14 cellular contexts compared by ENCODE assay signal in the genomic region with DNA sequence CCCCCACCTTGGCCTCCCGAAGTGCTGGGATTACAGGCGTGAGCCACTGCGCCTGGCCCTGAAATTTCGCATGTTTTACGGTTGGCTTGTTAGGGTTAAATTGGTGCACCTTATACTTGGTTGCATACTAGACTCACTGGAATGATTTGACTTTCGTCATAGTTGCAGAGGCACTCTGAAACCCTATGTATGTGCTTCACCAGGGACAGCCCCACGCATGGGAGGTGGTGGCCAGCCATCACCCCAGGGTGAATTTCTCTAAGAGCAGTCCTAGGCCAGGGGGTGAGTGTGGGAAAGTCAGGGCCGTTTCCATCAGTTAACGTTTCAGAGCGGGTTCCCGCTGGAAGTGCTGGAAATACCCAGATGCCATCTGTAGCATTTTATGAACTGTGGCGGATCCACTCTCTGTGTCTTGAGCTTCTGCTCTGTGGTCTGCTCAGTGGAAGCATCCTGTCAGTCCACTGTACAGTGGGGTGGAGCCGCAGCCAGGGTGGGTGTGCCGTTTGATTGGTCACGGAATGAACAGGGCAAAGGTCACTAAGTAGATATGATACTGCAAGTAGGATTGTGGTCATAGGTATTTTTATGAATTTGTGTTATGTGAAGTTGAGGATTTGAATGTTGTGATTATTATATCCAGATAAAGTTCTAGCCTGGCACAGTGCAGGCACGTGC. TPM values are rescaled to one million over a fixed set of nuclear protein-coding genes. Genes with fewer than 3 reads are reported as not detected.
A peak's percentile ranks its signal among the peaks of the same experiment; 100 is the strongest.
DNase-seq lines count a peak whose midpoint lies in the region; ATAC-seq, FAIRE-seq and TF ChIP-seq lines count a peak whose summit lies in the region.
"Had no signal": no experiment of that assay in that cellular context is flagged by ENCODE, and none has a peak within 500 bp of the region (broad histone marks: within the 10 kb centered on the region; RNA-seq: fewer than 3 reads in every experiment).

No MANE protein-coding gene starts in this region.

- POLR2A ChIA-PET in GM12878 (lab: Charles Lee): interaction anchor here (1.7 kb wide), 1 partner anchor 12 kb away, joined by 5 read pairs; no protein-coding TSS in a partner anchor

- RAD21 ChIA-PET in GM12878 (lab: Charles Lee; ENCODE audit: unreplicated experiment): no interaction called here

- no peak overlapping the region for H3K4me3 ChIP-seq in HL-60 (replicated peaks; ENCODE audit: insufficient read depth, low read length)
- no peak overlapping the region for H3K4me3 ChIP-seq in GM12878
- peak overlapping the region in 1 of 2 donors; percentile 2 for H3K4me3 ChIP-seq in mucosa of rectum (ENCODE audit: low read length in 2 of 2)
- H3K4me3 ChIP-seq: lower lobe of right lung, smooth muscle cell had no signal

- no peak for FAIRE-seq in GM12878 (lab: Jason Lieb, UNC)

- intact Hi-C loops in GM12878 (cut with micrococcal nuclease; ENCODE audit: unreplicated experiment): no loop called here

- H3K27me3 ChIP-seq in HL-60 (ENCODE audit: insufficient read depth, poor library complexity, severe bottlenecking): no peaks in the 10 kb centered on the region
- no peaks in the 10 kb centered on the region for H3K27me3 ChIP-seq in GM12878 (replicated peaks in 1 of 2; ENCODE audit: control insufficient read depth in 2 of 2, insufficient read depth in 2 of 2, low read length in 1 of 2)
- no peaks in the 10 kb centered on the region for H3K27me3 ChIP-seq in mucosa of rectum (ENCODE audit: control insufficient read depth in 2 of 2, insufficient read depth in 2 of 2, low read length in 2 of 2)

- H2AFZ ChIP-seq in GM12878 (ENCODE audit: control insufficient read depth, low read depth, low read length): no peak overlapping the region

- peak; percentile 62 for DNase-seq in Caki2 (ENCODE audit: low read depth)
- no peak for DNase-seq in HL-60 (ENCODE audit: low read depth in 1 of 2, low spot score in 1 of 2)
- no peak for DNase-seq in GM12878 (ENCODE audit: low read depth, low spot score)
- no peak for DNase-seq in central memory CD4-positive, alpha-beta T cell
- DNase-seq: activated CD8-positive, alpha-beta memory T cell treated with anti-CD3 and anti-CD28 coated beads for 24 hours; activated naive CD4-positive, alpha-beta T cell treated with anti-CD3 and anti-CD28 coated beads for 36 hours; COR-L47; lower lobe of right lung; NCI-H1436 treated with DMSO at 0.1 percent for 48 hours; NCI-H510A had no signal

- ATAC-seq in GM12878 (peak; percentile 52), GM18498 (IDR thresholded peaks at IDR 0.05; ENCODE audit: unreplicated experiment) (no peak)
- no peak for ATAC-seq in activated CD4-positive, CD25-positive, alpha-beta regulatory T cell treated with anti-CD3 and anti-CD28 coated beads, Interleukin-2, amount 50 U/mL, for 24 hours
- ATAC-seq: lower lobe of right lung had no signal

- H3K9me3 ChIP-seq in GM12878 (replicated peaks; ENCODE audit: control insufficient read depth, insufficient read depth, low read length) (no peaks in the 10 kb centered on the region; the same call in 2 of the 3 replicates), mucosa of rectum (ENCODE audit: control insufficient read depth in 2 of 2, low read length in 2 of 2) (no peaks in the 10 kb centered on the region)
- H3K9me3 ChIP-seq: lower lobe of right lung had no signal

- 93% methylated on average over 16 of the region's 16 CpGs for WGBS in GM12878 (ENCODE audit: insufficient coverage, insufficient replicate concordance, low lambda C conversion rate, missing lambda C conversion rate)

- TF ChIP-seq RAD21 in GM12878 (IDR thresholded peaks at IDR 0.05; ENCODE audit: insufficient read depth, low read depth, low read length): no peak

- CTCF ChIA-PET in GM12878 (lab: Yijun Ruan, JAX): no interaction called here

- peaks cover 0 to 5% of the 10 kb centered on the region in 2 experiments; a peak in 3 of 4 replicates for H3K36me3 ChIP-seq in GM12878 (ENCODE audit: control insufficient read depth in 2 of 2, insufficient read depth in 2 of 2, low read length in 1 of 2)
- no peaks in the 10 kb centered on the region for H3K36me3 ChIP-seq in mucosa of rectum (ENCODE audit: control insufficient read depth in 2 of 2, insufficient read depth in 2 of 2, low read length in 2 of 2)
- H3K36me3 ChIP-seq: lower lobe of right lung had no signal

- SMC1A ChIA-PET in GM12878 (lab: Charles Lee; ENCODE audit: uncharacterized antibody, unreplicated experiment): interaction anchor here (2.4 kb wide), 1 partner anchor 11 kb away, joined by 8 read pairs; no protein-coding TSS in a partner anchor

- H3K79me2 ChIP-seq in GM12878 (ENCODE audit: control insufficient read depth, insufficient read depth, low read length): peaks cover 50% of the 10 kb centered on the region

- peaks cover 7% of the 10 kb centered on the region; the same call in 1 of the 2 replicates for H4K20me1 ChIP-seq in GM12878 (ENCODE audit: control insufficient read depth, insufficient read depth)

- peak overlapping the region; percentile 88 for H3K27ac ChIP-seq in HL-60 (replicated peaks)
- H3K27ac ChIP-seq in GM12878 (ENCODE audit: control insufficient read depth, insufficient read depth): no peak overlapping the region
- peak overlapping the region; percentile 74 to 78 for H3K27ac ChIP-seq in mucosa of rectum (ENCODE audit: low read depth in 2 of 2, low read length in 2 of 2)
- H3K27ac ChIP-seq: lower lobe of right lung had no signal

- TF ChIP-seq EP300 in GM12878 (IDR thresholded peaks at IDR 0.05; ENCODE audit: borderline replicate concordance in 1 of 2, control insufficient read depth in 1 of 2, low read depth in 2 of 2, low read length in 2 of 2): no peak

- TF ChIP-seq CTCF in HL-60 (IDR thresholded peaks at IDR 0.05; ENCODE audit: insufficient read depth, low read length) (no peak), GM12878 (IDR thresholded peaks at IDR 0.05 in 2 of 3, conservative IDR thresholded peaks at IDR 0.05 in 1 of 3; ENCODE audit: control insufficient read depth in 2 of 3, extremely low read depth in 1 of 3, insufficient read depth in 1 of 3, low read depth in 3 of 3, low read length in 3 of 3) (no peak)

- no peak overlapping the region for H3K9ac ChIP-seq in GM12878 (ENCODE audit: control insufficient read depth, insufficient read depth, low read length)
- H3K9ac ChIP-seq in mucosa of rectum (ENCODE audit: low read depth in 1 of 2, low read length in 2 of 2): no peak overlapping the region

- TF ChIP-seq POLR2A in GM12878 (IDR thresholded peaks at IDR 0.05; ENCODE audit: low read depth, low read length): no peak

- TSS peak; percentile 40 for BruUV-seq in GM12878 (replicated peaks; lab: Mats Ljungman, UMichigan)

- no peak overlapping the region for H3K4me2 ChIP-seq in GM12878 (ENCODE audit: control insufficient read depth, insufficient read depth)
- H3K4me2 ChIP-seq: smooth muscle cell had no signal

- in situ Hi-C loops in Caki2 (cut with HindIII; ENCODE audit: low pct_unique_long_range_greater_than_20kb, low sequenced_read_pairs): no loop called here
- in situ Hi-C loops in GM12878 (cut with MboI): no loop called here

- H3K4me1 ChIP-seq in GM12878 (ENCODE audit: control insufficient read depth, insufficient read depth, low read length) (no peaks in the 10 kb centered on the region; the same call in 1 of the 2 replicates), mucosa of rectum (ENCODE audit: control insufficient read depth in 2 of 2, insufficient read depth in 2 of 2, low read length in 2 of 2) (peaks cover 28 to 42% of the 10 kb centered on the region in 2 donors)

RNA-seq across cellular contexts. Expression of a gene that starts 13.2 kb away (rescaled TPM):
- total RNA-seq in Caki2 (2014; rRNA removed; shearing (Covaris generic); ENCODE audit: low replicate concordance): 60.9 and 69.2 TPM in 2 replicates
- 32.0 and 39.1 TPM in 2 replicates for total RNA-seq in GM12878 (2013; cell fraction: nucleolus; rRNA removed)
- 33.7 and 36.0 TPM in 2 replicates for total RNA-seq in GM12878 (2014; rRNA removed)
- 16.9 and 17.9 TPM in 2 replicates for total RNA-seq in GM12878 (2014; rRNA removed; fragmentation: Illumina TruSeq; extraction: Trizol)
- 34.6 and 36.8 TPM in 2 replicates for total RNA-seq in GM12878 (2021)
- polyA plus RNA-seq in GM12878 (2011; ENCODE audit: low read depth): 10.2 TPM
- 13.2 and 20.6 TPM in 2 replicates for polyA plus RNA-seq in GM12878 (2011; rRNA removed)
- 29.7 and 34.3 TPM in 2 replicates for polyA plus RNA-seq in GM12878 (2011; cell fraction: cytosol; rRNA removed)
- polyA plus RNA-seq in GM12878 (2011; cell fraction: nucleus; rRNA removed): 34.3 and 39.2 TPM in 2 replicates
- polyA plus RNA-seq in GM12878 (2012): 20.7 and 21.7 TPM in 2 replicates
- 6.1 and 16.0 TPM in 2 replicates for polyA plus RNA-seq in GM12878 (2014; fragmentation: Illumina TruSeq; extraction: Trizol)
- 1 to 10 TPM in 1 of 2 experiments, under 1 TPM in 1; 0.69 to 1.6 TPM for polyA plus RNA-seq in GM12878 (2014; fragmentation: Nextera tagmentation; extraction: Ambion mirVana)
- 27.8 and 31.8 TPM in 2 replicates for polyA plus RNA-seq in GM12878 (2014; rRNA removed)
- 10 to 100 TPM; 11.7 to 16.0 TPM for polyA plus RNA-seq in GM12878 (2016; fragmentation: Nextera tagmentation; extraction: Ambion mirVana)
- 22.3 and 37.0 TPM in 2 replicates for polyA minus RNA-seq in GM12878 (2011; rRNA and poly(A)+ RNA removed)
- polyA minus RNA-seq in GM12878 (2011; cell fraction: cytosol; rRNA and poly(A)+ RNA removed): 13.5 and 16.1 TPM in 2 replicates
- 7.3 and 14.4 TPM in 2 replicates for polyA minus RNA-seq in GM12878 (2011; cell fraction: nucleus; rRNA and poly(A)+ RNA removed)

RNA-seq across cellular contexts. Expression of a gene that starts 43.1 kb away (rescaled TPM):
- total RNA-seq in Caki2 (2014; rRNA removed; shearing (Covaris generic); ENCODE audit: low replicate concordance): 189 TPM in 2 replicates
- 29.9 and 30.8 TPM in 2 replicates for total RNA-seq in GM12878 (2013; cell fraction: nucleolus; rRNA removed)
- total RNA-seq in GM12878 (2014; rRNA removed): 28.4 and 30.4 TPM in 2 replicates
- total RNA-seq in GM12878 (2014; rRNA removed; fragmentation: Illumina TruSeq; extraction: Trizol): 37.3 and 38.4 TPM in 2 replicates
- total RNA-seq in GM12878 (2021): 43.4 and 46.2 TPM in 2 replicates
- 27.6 TPM for polyA plus RNA-seq in GM12878 (2011; ENCODE audit: low read depth)
- polyA plus RNA-seq in GM12878 (2011; rRNA removed): 46.5 and 53.8 TPM in 2 replicates
- 54.9 and 65.7 TPM in 2 replicates for polyA plus RNA-seq in GM12878 (2011; cell fraction: cytosol; rRNA removed)
- polyA plus RNA-seq in GM12878 (2011; cell fraction: nucleus; rRNA removed): 53.8 and 63.9 TPM in 2 replicates
- 38.7 and 41.1 TPM in 2 replicates for polyA plus RNA-seq in GM12878 (2012)
- 39.2 and 50.2 TPM in 2 replicates for polyA plus RNA-seq in GM12878 (2014; fragmentation: Illumina TruSeq; extraction: Trizol)
- polyA plus RNA-seq in GM12878 (2014; fragmentation: Nextera tagmentation; extraction: Ambion mirVana): 1 to 10 TPM; 1.6 to 4.1 TPM
- polyA plus RNA-seq in GM12878 (2014; rRNA removed): 46.5 and 50.8 TPM in 2 replicates
- polyA plus RNA-seq in GM12878 (2016; fragmentation: Nextera tagmentation; extraction: Ambion mirVana): 10 to 100 TPM; 68.1 to 71.0 TPM
- polyA minus RNA-seq in GM12878 (2011; rRNA and poly(A)+ RNA removed): 26.4 and 36.3 TPM in 2 replicates
- polyA minus RNA-seq in GM12878 (2011; cell fraction: cytosol; rRNA and poly(A)+ RNA removed): 51.5 and 53.3 TPM in 2 replicates
- 9.1 and 18.6 TPM in 2 replicates for polyA minus RNA-seq in GM12878 (2011; cell fraction: nucleus; rRNA and poly(A)+ RNA removed)

RNA-seq across cellular contexts. Expression of a gene that starts 46.8 kb away (rescaled TPM):
- total RNA-seq in Caki2 (2014; rRNA removed; shearing (Covaris generic); ENCODE audit: low replicate concordance): not detected in 2 replicates
- total RNA-seq in GM12878 (2013; cell fraction: nucleolus; rRNA removed): not detected in 2 replicates
- total RNA-seq in GM12878 (2014; rRNA removed) (not detected in 2 replicates), GM12878 (2014; rRNA removed; fragmentation: Illumina TruSeq; extraction: Trizol) (not detected in 2 replicates), GM12878 (2021) (not detected in 2 replicates)
- polyA plus RNA-seq in GM12878 (2011; ENCODE audit: low read depth): not detected
- polyA plus RNA-seq in GM12878 (2011; rRNA removed) (not detected in 2 replicates), GM12878 (2014; fragmentation: Illumina TruSeq; extraction: Trizol) (not detected in 2 replicates), GM12878 (2014; fragmentation: Nextera tagmentation; extraction: Ambion mirVana) (not detected), GM12878 (2014; rRNA removed) (not detected in 2 replicates), GM12878 (2016; fragmentation: Nextera tagmentation; extraction: Ambion mirVana) (under 1 TPM in 1 of 2 experiments, not detected in 1; 0.13 TPM)
- not detected in 2 replicates for polyA plus RNA-seq in GM12878 (2011; cell fraction: cytosol; rRNA removed)
- polyA plus RNA-seq in GM12878 (2011; cell fraction: nucleus; rRNA removed): not detected in 2 replicates
- polyA plus RNA-seq in GM12878 (2012): 0.08 TPM in 1 of 2 replicates, not detected in the other
- not detected in 2 replicates for polyA minus RNA-seq in GM12878 (2011; rRNA and poly(A)+ RNA removed)
- not detected in 2 replicates for polyA minus RNA-seq in GM12878 (2011; cell fraction: cytosol; rRNA and poly(A)+ RNA removed)
- not detected in 2 replicates for polyA minus RNA-seq in GM12878 (2011; cell fraction: nucleus; rRNA and poly(A)+ RNA removed)
- total RNA-seq: activated naive CD4-positive, alpha-beta T cell treated with anti-CD3 and anti-CD28 coated beads for 36 hours; lower lobe of right lung; smooth muscle cell had no signal

RNA-seq across cellular contexts. Expression of a gene that starts 48.1 kb away (rescaled TPM):
- total RNA-seq in Caki2 (2014; rRNA removed; shearing (Covaris generic); ENCODE audit: low replicate concordance): 31.0 and 46.9 TPM in 2 replicates
- 58.9 and 62.6 TPM in 2 replicates for total RNA-seq in GM12878 (2013; cell fraction: nucleolus; rRNA removed)
- total RNA-seq in GM12878 (2014; rRNA removed) (17.5 and 23.6 TPM in 2 replicates), GM12878 (2014; rRNA removed; fragmentation: Illumina TruSeq; extraction: Trizol) (11.0 and 13.2 TPM in 2 replicates), GM12878 (2021) (30.0 and 36.3 TPM in 2 replicates)
- 10.2 TPM for polyA plus RNA-seq in GM12878 (2011; ENCODE audit: low read depth)
- polyA plus RNA-seq in GM12878 (2011; rRNA removed) (10.9 and 26.0 TPM in 2 replicates), GM12878 (2014; fragmentation: Illumina TruSeq; extraction: Trizol) (5.6 and 13.4 TPM in 2 replicates), GM12878 (2014; fragmentation: Nextera tagmentation; extraction: Ambion mirVana) (1 to 10 TPM; 2.4 to 7.9 TPM), GM12878 (2014; rRNA removed) (34.4 and 42.5 TPM in 2 replicates), GM12878 (2016; fragmentation: Nextera tagmentation; extraction: Ambion mirVana) (10 to 100 TPM; 27.9 to 30.8 TPM)
- 34.7 and 54.2 TPM in 2 replicates for polyA plus RNA-seq in GM12878 (2011; cell fraction: cytosol; rRNA removed)
- polyA plus RNA-seq in GM12878 (2011; cell fraction: nucleus; rRNA removed): 190 and 213 TPM in 2 replicates
- 22.7 and 27.4 TPM in 2 replicates for polyA plus RNA-seq in GM12878 (2012)
- polyA minus RNA-seq in GM12878 (2011; rRNA and poly(A)+ RNA removed): 21.1 and 31.2 TPM in 2 replicates
- polyA minus RNA-seq in GM12878 (2011; cell fraction: cytosol; rRNA and poly(A)+ RNA removed): 9.9 and 11.3 TPM in 2 replicates
- 26.1 and 40.2 TPM in 2 replicates for polyA minus RNA-seq in GM12878 (2011; cell fraction: nucleus; rRNA and poly(A)+ RNA removed)
